Comparison of ENCODE assay signal across 8 cellular contexts in genomic region chr6:37155394-37156312, GRCh38. TPM values are rescaled to one million over a fixed set of nuclear protein-coding genes. Genes with fewer than 3 reads are reported as not detected.
DNase-seq lines count a peak whose midpoint lies in the region; ATAC-seq, FAIRE-seq and TF ChIP-seq lines count a peak whose summit lies in the region.

No MANE protein-coding gene starts in this region.

- H3K36me3 Mint-ChIP-seq in T-helper 1 cell treated with Interleukin-12 subunit alpha and Interleukin-12 subunit beta and Interleukin-4 antibody, amounts not matched to agents 30 μg/mL and 1 μg/mL, for 36 hours (ENCODE audit: low read depth) = peaks cover 2% of the 10 kb centered on the region
- H3K36me3 Mint-ChIP-seq in CD14-positive monocyte = no peaks in the 10 kb centered on the region

- intact Hi-C loops in CD14-positive monocyte (cut with micrococcal nuclease) = no loop called here

- peak overlapping the region; percentile 83 for H3K27ac Mint-ChIP-seq in T-helper 1 cell treated with Interleukin-12 subunit alpha and Interleukin-12 subunit beta and Interleukin-4 antibody, amounts not matched to agents 30 μg/mL and 1 μg/mL, for 36 hours
- no peak overlapping the region for H3K27ac Mint-ChIP-seq in CD14-positive monocyte

- no peak for FAIRE-seq in urothelium cell line (lab: Jason Lieb, UNC)

- peak overlapping the region; percentile 66 for H3K4me3 Mint-ChIP-seq in T-helper 1 cell treated with Interleukin-12 subunit alpha and Interleukin-12 subunit beta and Interleukin-4 antibody, amounts not matched to agents 30 μg/mL and 1 μg/mL, for 36 hours
- no peak overlapping the region for H3K4me3 Mint-ChIP-seq in CD14-positive monocyte

- no peaks in the 10 kb centered on the region for H3K9me3 Mint-ChIP-seq in T-helper 1 cell treated with Interleukin-12 subunit alpha and Interleukin-12 subunit beta and Interleukin-4 antibody, amounts not matched to agents 30 μg/mL and 1 μg/mL, for 36 hours
- peaks cover 0 to 5% (median 0%) of the 10 kb centered on the region in 7 donors for H3K9me3 Mint-ChIP-seq in CD14-positive monocyte

- peak; percentile 40 for TF ChIP-seq POLR2A in GM18526 (IDR thresholded peaks at IDR 0.05; ENCODE audit: extremely low read depth, insufficient read length)

- peak; percentile 63 for DNase-seq in left kidney (ENCODE audit: low read depth, low spot score)
- DNase-seq in CD14-positive monocyte (ENCODE audit: low spot score) = no peak
- no peak for DNase-seq in DMS153 (lab: John Stamatoyannopoulos, UW)
- no peak for DNase-seq in NCI-H510A treated with DMSO at 0.1 percent for 48 hours (lab: John Stamatoyannopoulos, UW)
- no peak for DNase-seq in urothelium cell line (ENCODE audit: low spot score)

- TF ChIP-seq CTCF in CD14-positive monocyte (IDR thresholded peaks at IDR 0.05) = no peak

- peak; percentile 89 for ATAC-seq in HG02759 (IDR thresholded peaks at IDR 0.05; ENCODE audit: unreplicated experiment)

- H3K27me3 Mint-ChIP-seq in T-helper 1 cell treated with Interleukin-12 subunit alpha and Interleukin-12 subunit beta and Interleukin-4 antibody, amounts not matched to agents 30 μg/mL and 1 μg/mL, for 36 hours (ENCODE audit: low read depth) = no peaks in the 10 kb centered on the region
- H3K27me3 Mint-ChIP-seq in CD14-positive monocyte (ENCODE audit: low read depth in 3 of 3) = peaks cover 1 to 2% (median 2%) of the 10 kb centered on the region in 3 donors

- peaks cover 29% of the 10 kb centered on the region for H3K4me1 Mint-ChIP-seq in T-helper 1 cell treated with Interleukin-12 subunit alpha and Interleukin-12 subunit beta and Interleukin-4 antibody, amounts not matched to agents 30 μg/mL and 1 μg/mL, for 36 hours (ENCODE audit: low read depth)
- H3K4me1 Mint-ChIP-seq in CD14-positive monocyte = peaks cover 4% of the 10 kb centered on the region

RNA-seq across cellular contexts. Expression of gene PIM1, which starts 14.3 kb away (rescaled TPM):
- 10 to 100 TPM; 20.5 to 24.4 TPM for polyA plus RNA-seq in CD14-positive monocyte
